25 cellular contexts compared by ENCODE assay signal in the genomic region with DNA sequence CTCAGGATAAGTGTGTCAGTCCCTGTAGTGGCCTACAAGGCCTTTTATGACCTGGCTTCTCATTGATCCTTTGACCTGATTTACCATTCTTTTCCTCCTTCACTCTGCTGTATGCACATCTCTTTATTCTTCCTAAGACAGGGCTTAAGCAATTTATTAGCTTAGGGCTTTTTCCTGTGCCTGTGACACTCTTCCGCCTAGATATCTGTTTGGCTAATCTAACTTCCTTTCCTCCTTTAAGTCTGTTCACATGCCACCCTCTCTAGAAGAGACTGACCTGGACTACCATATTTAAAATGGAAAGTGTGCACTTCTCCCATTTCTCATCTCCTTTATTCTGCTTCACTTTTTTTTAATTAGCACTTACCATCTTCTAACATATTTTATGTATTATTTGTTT. TPM values are rescaled to one million over a fixed set of nuclear protein-coding genes. Genes with fewer than 3 reads are reported as not detected.
DNase-seq lines count a peak whose midpoint lies in the region; FAIRE-seq and TF ChIP-seq lines count a peak whose summit lies in the region.
"Had no signal": no experiment of that assay in that cellular context is flagged by ENCODE, and none has a peak within 500 bp of the region (broad histone marks: within the 10 kb centered on the region; RNA-seq: fewer than 3 reads in every experiment).

No MANE protein-coding gene starts in this region.

- peaks cover 2% of the 10 kb centered on the region for H3K27me3 Mint-ChIP-seq in nephron progenitor cell (ENCODE audit: low read depth, poor library complexity)
- H3K27me3 Mint-ChIP-seq: CD4-positive, alpha-beta T cell; CD8-positive, alpha-beta memory T cell had no signal

- no peaks in the 10 kb centered on the region for H3K9me3 ChIP-seq in A673 (ENCODE audit: low read depth, low read length, poor library complexity, severe bottlenecking)
- H3K9me3 ChIP-seq: BE2C; BLaER1 treated with 17β-estradiol and CSF1 and Interleukin-3, amounts not matched to agents 10 nM and 100 nM; HAP-1 had no signal

- POLR2A ChIA-PET in A673 (lab: Charles Lee; ENCODE audit: low non-redundant PET), result interaction anchor here (0.5 kb wide), 1 partner anchor 639 kb away, joined by 4 read pairs; no protein-coding TSS in a partner anchor

- H3K27ac ChIP-seq in A673 (ENCODE audit: low read depth, low read length, poor library complexity, severe bottlenecking), result peak overlapping the region; percentile 98
- H3K27ac ChIP-seq: 22Rv1; BLaER1 treated with 17β-estradiol and CSF1 and Interleukin-3, amounts not matched to agents 10 nM and 100 nM had no signal

- TF ChIP-seq CTCF in A673 (conservative IDR thresholded peaks at IDR 0.05; ENCODE audit: low read depth, low read length) (no peak), nephron progenitor cell (IDR thresholded peaks at IDR 0.05) (no peak)

- H3K4me3 Mint-ChIP-seq in nephron progenitor cell, result no peak overlapping the region
- H3K4me3 Mint-ChIP-seq: CD14-positive monocyte; CD4-positive, alpha-beta T cell; CD8-positive, alpha-beta memory T cell; HFFc6 had no signal

- FAIRE-seq in H54 (lab: Jason Lieb, UNC), result no peak
- FAIRE-seq: A204.1, GM12892 had no signal

- no peaks in the 10 kb centered on the region for H3K36me3 ChIP-seq in A673 (ENCODE audit: insufficient read depth, low read length, poor library complexity, severe bottlenecking)
- H3K36me3 ChIP-seq: HAP-1 had no signal

- peak; percentile 75 for DNase-seq in A673 (ENCODE audit: low spot score)
- DNase-seq in NCI-H82 (lab: John Stamatoyannopoulos, UW), result peak; percentile 49
- peak; percentile 15 for DNase-seq in dermis blood vessel endothelial cell
- DNase-seq in nephron progenitor cell, result no peak
- DNase-seq in H54 (ENCODE audit: insufficient read length, low spot score), result no peak
- no peak for DNase-seq in MV-4-11 (lab: John Stamatoyannopoulos, UW)
- no peak for DNase-seq in NCI-H146 (lab: John Stamatoyannopoulos, UW)
- no peak for DNase-seq in UCSD-AML1 (lab: John Stamatoyannopoulos, UW; ENCODE audit: unreplicated experiment)
- DNase-seq: ACHN; AML-193; BE2C; Calu3; CD4-positive, alpha-beta T cell; CD8-positive, alpha-beta memory T cell; COR-L47; DMS53; DMS79 treated with DMSO at 0.1 percent for 48 hours; GOT3; HFFc6 had no signal

- TF ChIP-seq POLR2A in H54 (IDR thresholded peaks at IDR 0.05; ENCODE audit: low read depth, low read length), result no peak

- CTCF ChIA-PET in A673 (lab: Charles Lee), result interaction anchor here (0.8 kb wide), 1 partner anchor 89 kb away, joined by 3 read pairs; no protein-coding TSS in a partner anchor

- H3K36me3 Mint-ChIP-seq in nephron progenitor cell (ENCODE audit: low read depth), result peaks cover 43% of the 10 kb centered on the region

- H3K9me3 Mint-ChIP-seq in nephron progenitor cell, result no peaks in the 10 kb centered on the region
- H3K9me3 Mint-ChIP-seq: HFFc6 had no signal

- peaks cover 53% of the 10 kb centered on the region for H3K4me1 ChIP-seq in A673 (ENCODE audit: insufficient read depth, low read length, poor library complexity, severe bottlenecking)
- H3K4me1 ChIP-seq: BE2C had no signal

- H3K4me1 Mint-ChIP-seq in nephron progenitor cell, result peaks cover 5% of the 10 kb centered on the region

- H3K27ac Mint-ChIP-seq in nephron progenitor cell, result peak overlapping the region; percentile 29
- H3K27ac Mint-ChIP-seq: CD14-positive monocyte; CD4-positive, alpha-beta T cell; HFFc6 had no signal

- no TSS peak for BruUV-seq in A673 (replicated peaks; lab: Mats Ljungman, UMichigan)

- no peaks in the 10 kb centered on the region for H3K27me3 ChIP-seq in A673 (replicated peaks; ENCODE audit: insufficient read depth, low read depth, low read length, poor library complexity)
- H3K27me3 ChIP-seq: BE2C; BLaER1 treated with 17β-estradiol and CSF1 and Interleukin-3, amounts not matched to agents 10 nM and 100 nM had no signal

- intact Hi-C loops in A673 (cut with micrococcal nuclease; ENCODE audit: unreplicated experiment), result loop anchor here (5.0 to 10.0 kb wide), 2 partner anchors 356 to 768 kb away; no protein-coding TSS in a partner anchor

- H3K4me3 ChIP-seq in A673 (ENCODE audit: low read depth, low read length, poor library complexity, severe bottlenecking), result no peak overlapping the region
- H3K4me3 ChIP-seq: BLaER1 treated with 17β-estradiol and CSF1 and Interleukin-3, amounts not matched to agents 10 nM and 100 nM; HAP-1 had no signal

RNA-seq across cellular contexts. Expression of gene FOCAD, which starts 29.1 kb away (rescaled TPM):
- total RNA-seq in A673 (2021), result 42.7 and 42.8 TPM in 2 replicates
- total RNA-seq in dermis blood vessel endothelial cell, result 90.0 and 135 TPM in 2 replicates

Comparison
In these comparisons a context has a peak if more than half of its experiments do, and no peak if none do; other contexts are left out.
1. DNase-seq: peak in A673 (single experiment), NCI-H82 (single experiment) and dermis blood vessel endothelial cell (single experiment); none in nephron progenitor cell (single experiment), H54 (single experiment), MV-4-11 (single experiment), NCI-H146 (single experiment) and UCSD-AML1 (single experiment).